8 cellular contexts compared by ENCODE assay signal in the genomic region with DNA sequence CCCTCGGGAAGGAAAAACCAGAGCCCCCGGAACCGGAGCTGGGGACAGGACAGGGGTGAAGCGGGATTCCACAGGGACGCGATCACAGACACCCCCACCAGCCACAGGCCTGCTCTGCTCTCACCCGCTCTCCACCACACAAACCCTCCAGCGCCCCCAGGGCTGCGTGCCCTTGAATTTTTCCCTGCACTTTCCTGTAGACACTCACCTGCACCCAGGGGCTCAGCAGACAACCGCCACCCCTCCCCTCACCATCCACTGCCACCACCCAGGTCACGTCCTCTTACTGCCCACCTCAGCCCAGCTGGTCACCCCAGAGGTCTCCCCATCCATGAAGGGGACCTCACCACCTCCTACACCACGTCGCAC. TPM values are rescaled to one million over a fixed set of nuclear protein-coding genes. Genes with fewer than 3 reads are reported as not detected.
DNase-seq lines count a peak whose midpoint lies in the region; ATAC-seq, FAIRE-seq and TF ChIP-seq lines count a peak whose summit lies in the region.

No MANE protein-coding gene starts in this region.

- H3K79me2 ChIP-seq in DND-41 (ENCODE audit: insufficient read depth, low read length): no peaks in the 10 kb centered on the region; the same call in 1 of the 2 replicates

- H3K36me3 ChIP-seq in DND-41 (ENCODE audit: insufficient read depth, low read length) (no peaks in the 10 kb centered on the region), pancreas (no peaks in the 10 kb centered on the region)

- H3K4me1 ChIP-seq in DND-41 (ENCODE audit: insufficient read depth, low read length): peaks cover 12% of the 10 kb centered on the region
- peaks cover 0 to 12% (median 9%) of the 10 kb centered on the region in 3 donors for H3K4me1 ChIP-seq in pancreas

- WGBS in pancreas, 2 donors: 23 to 34% methylated on average over 13 of the region's 13 CpGs

- CTCF ChIA-PET in RWPE1 (lab: Yijun Ruan, JAX): no interaction called here

- H3K9ac ChIP-seq in DND-41 (ENCODE audit: low read depth, low read length): peak overlapping the region; percentile 65

- peak; percentile 30 for ATAC-seq in DND-41 (ENCODE audit: insufficient read depth, low read depth)
- peak in 2 of 4 donors; percentile 2 for ATAC-seq in pancreas
- no peak for ATAC-seq in GM18870 (IDR thresholded peaks at IDR 0.05; ENCODE audit: unreplicated experiment)
- ATAC-seq in HG03439 (IDR thresholded peaks at IDR 0.05; ENCODE audit: unreplicated experiment): no peak
- no peak for ATAC-seq in GM19395 (IDR thresholded peaks at IDR 0.05; ENCODE audit: unreplicated experiment)
- no peak for ATAC-seq in GM21367 (IDR thresholded peaks at IDR 0.05; ENCODE audit: unreplicated experiment)

- POLR2A ChIA-PET in RWPE1 (lab: Yijun Ruan, JAX; ENCODE audit: low non-redundant PET): no interaction called here

- H2AFZ ChIP-seq in DND-41 (ENCODE audit: low read depth, low read length): peak overlapping the region; percentile 90

- H3K4me2 ChIP-seq in DND-41 (ENCODE audit: insufficient read depth, low read length): peak overlapping the region; percentile 90

- FAIRE-seq in pancreas (lab: Jason Lieb, UNC): no peak

- H3K4me3 ChIP-seq in DND-41 (ENCODE audit: low read depth in 1 of 2, low read length in 2 of 2) (peak overlapping the region; percentile 39 to 89; a peak in 3 of 4 replicates), epithelial cell of esophagus (ENCODE audit: low read length) (peak overlapping the region; percentile 70), pancreas (peak overlapping the region in 3 of 4 donors; percentile 25 to 71 (median 45))

- DNase-seq in DND-41: peak; percentile 22
- no peak for DNase-seq in RWPE1 (ENCODE audit: low spot score)
- DNase-seq in epithelial cell of esophagus (ENCODE audit: low read depth): no peak
- peak in 1 of 6 donors; percentile 67 for DNase-seq in pancreas

- intact Hi-C loops in pancreas (cut with DNase I): no loop called here

- no peaks in the 10 kb centered on the region for H3K9me3 ChIP-seq in DND-41 (ENCODE audit: insufficient read depth, low read length, severe bottlenecking)
- no peaks in the 10 kb centered on the region for H3K9me3 ChIP-seq in pancreas

- TF ChIP-seq CTCF in DND-41 (IDR thresholded peaks at IDR 0.05; ENCODE audit: borderline replicate concordance, extremely low read depth, low read length, poor library complexity, severe bottlenecking): peak; percentile 22
- no peak for TF ChIP-seq CTCF in RWPE1 (conservative IDR thresholded peaks at IDR 0.05; ENCODE audit: low read depth)
- no peak for TF ChIP-seq CTCF in epithelial cell of esophagus (IDR thresholded peaks at IDR 0.05; ENCODE audit: insufficient read depth, low read depth, low read length, missing control alignments)
- no peak for TF ChIP-seq CTCF in pancreas (IDR thresholded peaks at IDR 0.05)

- H3K27me3 ChIP-seq in DND-41 (ENCODE audit: insufficient read depth, low read length, poor library complexity) (peaks cover 27% of the 10 kb centered on the region), pancreas (peaks cover 0 to 19% (median 9%) of the 10 kb centered on the region in 4 donors)

- H3K27ac ChIP-seq in DND-41 (ENCODE audit: low read length) (peak overlapping the region; percentile 57; the same call in 1 of the 2 replicates), RWPE1 (peak overlapping the region; percentile 88), pancreas (no peak overlapping the region)

- H4K20me1 ChIP-seq in DND-41 (ENCODE audit: insufficient read depth, low read length): 0 out of 2 replicates have a peak, but pooled peaks cover 3% of the 10 kb centered on the region

RNA-seq across cellular contexts. Expression of a gene that starts 0.6 kb away (rescaled TPM):
- total RNA-seq in pancreas: under 1 TPM in 3 of 6 donors, not detected in 3; 0.25 to 0.37 (median 0.34) TPM
- under 1 TPM; 0.19 TPM for polyA plus RNA-seq in pancreas

RNA-seq across cellular contexts. Expression of a gene that starts 19.5 kb away (rescaled TPM):
- total RNA-seq in pancreas: under 1 TPM in 1 of 6 donors, not detected in 5; 0.31 TPM
- under 1 TPM in 1 of 2 donors, not detected in 1; 0.30 TPM for polyA plus RNA-seq in pancreas

RNA-seq across cellular contexts. Expression of a gene that starts 21.3 kb away (rescaled TPM):
- total RNA-seq in pancreas: 1 to 10 TPM in 1 of 6 donors, under 1 TPM in 3, not detected in 2; 0.04 to 1.3 (median 0.09) TPM
- under 1 TPM in 1 of 2 donors, not detected in 1; 0.02 TPM for polyA plus RNA-seq in pancreas

RNA-seq across cellular contexts. Expression of a gene that starts 44.5 kb away (rescaled TPM):
- total RNA-seq in pancreas: under 1 TPM in 1 of 6 donors, not detected in 5; 0.09 TPM
- not detected for polyA plus RNA-seq in pancreas

Comparison
In these comparisons a context has a peak if more than half of its experiments do, and no peak if none do; other contexts are left out.
1. H3K27ac ChIP-seq: peak in DND-41 (single experiment) and RWPE1 (single experiment); none in pancreas (0 of 4).
2. Peak in every context shown above with its lines, with median percentiles within 50 percentile points of each other: H3K4me3 ChIP-seq.